ENCODE assay signal across 8 cellular contexts in the genomic region with DNA sequence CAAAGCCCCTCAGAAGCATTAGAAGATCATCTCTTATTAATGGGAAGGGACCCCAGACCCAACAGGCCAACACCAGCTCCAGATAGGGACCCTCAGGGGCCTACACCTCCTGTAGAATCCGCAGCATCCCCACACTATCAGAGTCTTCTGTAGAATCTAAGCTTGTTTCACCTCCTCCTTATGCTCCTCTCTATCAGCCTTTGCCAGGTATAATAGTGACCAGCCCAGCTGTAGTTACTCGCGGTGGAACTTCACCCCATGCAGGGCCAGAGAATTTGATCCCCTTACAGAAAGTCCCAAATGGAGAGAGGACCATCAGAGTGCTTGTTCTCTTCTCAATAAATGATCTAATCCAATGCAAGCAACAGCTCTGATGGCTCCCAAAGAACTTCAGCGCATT.
DNase-seq lines count a peak whose midpoint lies in the region; ATAC-seq and TF ChIP-seq lines count a peak whose summit lies in the region.
"Not testable (repeated sequence)": the region's sequence is repeated elsewhere in the genome, so short reads cannot be mapped to it uniquely, and the experiment has no call there.

No MANE protein-coding gene starts in this region.

- H3K9me3 Mint-ChIP-seq in GM23338 = not testable (repeated sequence)

- not testable (repeated sequence) for H3K4me1 ChIP-seq in GM23338 (ENCODE audit: insufficient read depth); left ventricle myocardium inferior; lower lobe of right lung; aorta (ENCODE audit: control insufficient read depth in 1 of 2, insufficient read depth in 2 of 2, low read length in 2 of 2)

- H3K36me3 ChIP-seq in GM23338 (ENCODE audit: insufficient read depth); WERI-Rb-1; left ventricle myocardium inferior; lower lobe of right lung; aorta (ENCODE audit: control insufficient read depth in 1 of 2, insufficient read depth in 2 of 2, low read length in 1 of 2): not testable (repeated sequence)

- not testable (repeated sequence) for H3K4me3 ChIP-seq in GM23338; WERI-Rb-1 (ENCODE audit: low read depth, low read length); left ventricle myocardium inferior; lower lobe of right lung; aorta (ENCODE audit: low read length in 2 of 2)

- ATAC-seq in GM23338; lower lobe of right lung; aorta (ENCODE audit: low FRiP score): not testable (repeated sequence)

- not testable (repeated sequence) for TF ChIP-seq CTCF in GM23338 (conservative IDR thresholded peaks at IDR 0.05; ENCODE audit: low read depth in 2 of 2); WERI-Rb-1 (IDR thresholded peaks at IDR 0.05; ENCODE audit: low read depth, low read length); left ventricle myocardium inferior (IDR thresholded peaks at IDR 0.05; ENCODE audit: borderline replicate concordance); lower lobe of right lung (IDR thresholded peaks at IDR 0.05)

- H3K9me3 ChIP-seq in WERI-Rb-1 (ENCODE audit: severe bottlenecking); left ventricle myocardium inferior (replicated peaks); lower lobe of right lung; aorta (ENCODE audit: control insufficient read depth, low read length): not testable (repeated sequence)

- H4K20me1 ChIP-seq in GM23338 (replicated peaks; ENCODE audit: insufficient read depth) = not testable (repeated sequence)

- H3K36me3 Mint-ChIP-seq in GM23338 (ENCODE audit: low read depth) = not testable (repeated sequence)

- H3F3A ChIP-seq in GM23338 (replicated peaks; ENCODE audit: low read depth) = not testable (repeated sequence)

- not testable (repeated sequence) for H3K27ac Mint-ChIP-seq in GM23338

- H3K4me3 Mint-ChIP-seq in GM23338 = not testable (repeated sequence)

- intact Hi-C loops in left ventricle myocardium inferior (cut with micrococcal nuclease); lower lobe of right lung (cut with DNase I); aorta (cut with DNase I): not testable (repeated sequence)

- H3K79me2 ChIP-seq in GM23338 (replicated peaks; ENCODE audit: insufficient read depth) = not testable (repeated sequence)

- not testable (repeated sequence) for H3K4me2 ChIP-seq in GM23338

- H2AFZ ChIP-seq in GM23338 = not testable (repeated sequence)

- not testable (repeated sequence) for H3K9me2 ChIP-seq in GM23338 (ENCODE audit: insufficient read depth)

- DNase-seq in GM23338 (ENCODE audit: low spot score) = peak; percentile 2
- DNase-seq in WERI-Rb-1 = peak; percentile 5
- peak; percentile 59 for DNase-seq in activated effector memory CD4-positive, alpha-beta T cell treated with anti-CD3 and anti-CD28 coated beads, Interleukin-2, amount 50 U/mL, for 16 hours
- DNase-seq in dermis blood vessel endothelial cell = peak; percentile 0
- peak; percentile 12 for DNase-seq in left ventricle myocardium inferior
- peak; percentile 32 for DNase-seq in lower lobe of right lung
- peak; percentile 0 for DNase-seq in putamen (ENCODE audit: low spot score)
- DNase-seq in aorta = peak; percentile 30 to 49

- H3K27ac ChIP-seq in GM23338 (ENCODE audit: low read depth); WERI-Rb-1; left ventricle myocardium inferior (replicated peaks); lower lobe of right lung; aorta (ENCODE audit: low read depth in 1 of 2, low read length in 2 of 2): not testable (repeated sequence)

- 70 to 78% methylated on average over 4 of the region's 4 CpGs for WGBS in aorta, 2 donors

- H3K27me3 ChIP-seq in GM23338 (ENCODE audit: insufficient read depth); WERI-Rb-1 (ENCODE audit: insufficient read depth, low read depth, severe bottlenecking); lower lobe of right lung (ENCODE audit: low read depth); aorta (ENCODE audit: control insufficient read depth in 1 of 2, insufficient read depth in 2 of 2, low read length in 1 of 2): not testable (repeated sequence)
- H3K27me3 ChIP-seq in left ventricle myocardium inferior (ENCODE audit: low read depth) = peaks cover 18% of the 10 kb centered on the region

- H3K27me3 Mint-ChIP-seq in GM23338 (ENCODE audit: insufficient read depth, low read depth, poor library complexity) = not testable (repeated sequence)

- H3K4me1 Mint-ChIP-seq in GM23338 = not testable (repeated sequence)

Comparison
In these comparisons a context has a peak if more than half of its experiments do, and no peak if none do; other contexts are left out.
1. DNase-seq: peak in every context shown above with its lines; median percentile 59 in activated effector memory CD4-positive, alpha-beta T cell treated with anti-CD3 and anti-CD28 coated beads, Interleukin-2, amount 50 U/mL, for 16 hours; 40 in aorta; 32 in lower lobe of right lung; 12 in left ventricle myocardium inferior; 5 in WERI-Rb-1; 2 in GM23338; 0 in dermis blood vessel endothelial cell; 0 in putamen.